ENCODE assay signal across 11 cellular contexts in the genomic region with DNA sequence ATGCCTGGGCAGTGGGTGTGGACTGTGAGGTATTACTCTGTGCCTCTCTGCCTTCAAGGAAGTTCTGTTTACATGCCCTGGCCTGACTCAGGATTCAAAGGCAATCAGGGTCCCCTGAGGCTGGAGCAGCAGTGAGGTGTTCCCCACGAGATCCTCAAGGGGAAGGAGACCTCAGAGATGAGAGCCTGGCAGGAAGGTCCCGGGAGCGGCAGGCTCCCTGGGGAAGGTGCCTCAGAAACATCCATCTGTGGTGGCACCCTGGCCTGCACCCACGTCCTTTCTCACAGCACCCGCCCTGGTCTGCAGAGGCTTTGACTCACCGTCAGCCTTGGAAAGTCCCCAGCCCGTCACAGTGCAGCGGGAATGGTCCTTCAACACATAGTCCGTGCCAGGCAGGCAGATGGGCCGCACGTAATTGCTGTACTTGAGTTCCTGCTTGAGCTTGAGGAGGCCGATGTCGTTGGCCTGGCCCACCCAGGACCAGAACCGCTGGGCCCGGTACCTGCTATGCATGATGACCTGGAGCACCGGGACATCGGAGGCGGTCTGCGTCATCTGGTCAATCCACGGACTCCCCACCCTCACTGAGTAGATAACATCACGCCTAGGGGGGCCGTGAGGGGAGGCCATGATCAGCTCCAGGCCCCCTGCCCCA. TPM values are rescaled to one million over a fixed set of nuclear protein-coding genes. Genes with fewer than 3 reads are reported as not detected.
DNase-seq lines count a peak whose midpoint lies in the region; ATAC-seq and TF ChIP-seq lines count a peak whose summit lies in the region.
"Had no signal": no experiment of that assay in that cellular context is flagged by ENCODE, and none has a peak within 500 bp of the region (broad histone marks: within the 10 kb centered on the region; RNA-seq: fewer than 3 reads in every experiment).

No MANE protein-coding gene starts in this region.

- no peaks in the 10 kb centered on the region for H3K36me3 Mint-ChIP-seq in activated T-cell treated with anti-CD3 and anti-CD28 coated beads, Interleukin-2, amount 50 U/mL, for 24 hours (ENCODE audit: low read depth)
- H3K36me3 Mint-ChIP-seq in activated T-cell treated with anti-CD3 and anti-CD28 coated beads, Interleukin-2, amount 50 U/mL, for 72 hours (ENCODE audit: insufficient read depth in 2 of 2): no peaks in the 10 kb centered on the region
- no peaks in the 10 kb centered on the region for H3K36me3 Mint-ChIP-seq in stimulated activated naive B cell treated with anti-CD40 and anti-IgM and Interleukin-4, amounts not matched to agents 10 μg/mL and 1 μg/mL and 100 μg/mL, for 72 hours
- no peaks in the 10 kb centered on the region for H3K36me3 Mint-ChIP-seq in nephron progenitor cell (ENCODE audit: low read depth)
- H3K36me3 Mint-ChIP-seq: activated naive CD4-positive, alpha-beta T cell treated with anti-CD3 and anti-CD28 coated beads, Interleukin-2, amount 50 U/mL, for 72 hours had no signal

- H3K9me3 Mint-ChIP-seq in activated T-cell treated with anti-CD3 and anti-CD28 coated beads, Interleukin-2, amount 50 U/mL, for 24 hours: no peaks in the 10 kb centered on the region
- no peaks in the 10 kb centered on the region for H3K9me3 Mint-ChIP-seq in activated T-cell treated with anti-CD3 and anti-CD28 coated beads, Interleukin-2, amount 50 U/mL, for 72 hours
- H3K9me3 Mint-ChIP-seq in stimulated activated naive B cell treated with anti-CD40 and anti-IgM and Interleukin-4, amounts not matched to agents 10 μg/mL and 1 μg/mL and 100 μg/mL, for 72 hours: no peaks in the 10 kb centered on the region
- H3K9me3 Mint-ChIP-seq in nephron progenitor cell: no peaks in the 10 kb centered on the region
- H3K9me3 Mint-ChIP-seq: activated naive CD4-positive, alpha-beta T cell treated with anti-CD3 and anti-CD28 coated beads, Interleukin-2, amount 50 U/mL, for 72 hours; effector memory CD8-positive, alpha-beta T cell had no signal

- H3K27me3 Mint-ChIP-seq in activated T-cell treated with anti-CD3 and anti-CD28 coated beads, Interleukin-2, amount 50 U/mL, for 24 hours: peaks cover 14% of the 10 kb centered on the region
- H3K27me3 Mint-ChIP-seq in activated T-cell treated with anti-CD3 and anti-CD28 coated beads, Interleukin-2, amount 50 U/mL, for 72 hours (ENCODE audit: low read depth): peaks cover 3% of the 10 kb centered on the region
- H3K27me3 Mint-ChIP-seq in stimulated activated naive B cell treated with anti-CD40 and anti-IgM and Interleukin-4, amounts not matched to agents 10 μg/mL and 1 μg/mL and 100 μg/mL, for 72 hours: peaks cover 10 to 19% of the 10 kb centered on the region in 2 donors
- H3K27me3 Mint-ChIP-seq in nephron progenitor cell (ENCODE audit: low read depth, poor library complexity): peaks cover 8% of the 10 kb centered on the region

- ATAC-seq in GM21825 (IDR thresholded peaks at IDR 0.05; ENCODE audit: unreplicated experiment) (peak; percentile 43), GM19035 (IDR thresholded peaks at IDR 0.05; ENCODE audit: unreplicated experiment) (no peak)
- ATAC-seq in activated T-cell treated with anti-CD3 and anti-CD28 coated beads, Interleukin-2, amount 50 U/mL, for 72 hours (replicated peaks in 1 of 2): peak; percentile 52 to 96
- ATAC-seq in stimulated activated naive B cell treated with anti-CD40 and anti-IgM and Interleukin-4, amounts not matched to agents 10 μg/mL and 1 μg/mL and 100 μg/mL, for 72 hours (replicated peaks): peak; percentile 48 to 91
- ATAC-seq: effector memory CD8-positive, alpha-beta T cell had no signal

- peak overlapping the region; percentile 44 for H3K27ac Mint-ChIP-seq in activated T-cell treated with anti-CD3 and anti-CD28 coated beads, Interleukin-2, amount 50 U/mL, for 24 hours
- no peak overlapping the region for H3K27ac Mint-ChIP-seq in activated T-cell treated with anti-CD3 and anti-CD28 coated beads, Interleukin-2, amount 50 U/mL, for 72 hours
- H3K27ac Mint-ChIP-seq in stimulated activated naive B cell treated with anti-CD40 and anti-IgM and Interleukin-4, amounts not matched to agents 10 μg/mL and 1 μg/mL and 100 μg/mL, for 72 hours: no peak overlapping the region
- H3K27ac Mint-ChIP-seq in nephron progenitor cell: no peak overlapping the region
- H3K27ac Mint-ChIP-seq: effector memory CD8-positive, alpha-beta T cell had no signal

- TF ChIP-seq CTCF in nephron progenitor cell (IDR thresholded peaks at IDR 0.05): no peak

- peaks cover 9% of the 10 kb centered on the region for H3K4me1 Mint-ChIP-seq in activated T-cell treated with anti-CD3 and anti-CD28 coated beads, Interleukin-2, amount 50 U/mL, for 24 hours (ENCODE audit: low read depth)
- no peaks in the 10 kb centered on the region for H3K4me1 Mint-ChIP-seq in activated T-cell treated with anti-CD3 and anti-CD28 coated beads, Interleukin-2, amount 50 U/mL, for 72 hours (ENCODE audit: low read depth)
- peaks cover 4 to 5% of the 10 kb centered on the region in 2 donors for H3K4me1 Mint-ChIP-seq in stimulated activated naive B cell treated with anti-CD40 and anti-IgM and Interleukin-4, amounts not matched to agents 10 μg/mL and 1 μg/mL and 100 μg/mL, for 72 hours
- H3K4me1 Mint-ChIP-seq in nephron progenitor cell: peaks cover 32% of the 10 kb centered on the region

- DNase-seq in activated T-cell treated with anti-CD3 and anti-CD28 coated beads, Interleukin-2, amount 50 U/mL, for 24 hours: peak; percentile 64
- DNase-seq in activated T-cell treated with anti-CD3 and anti-CD28 coated beads for 4 hours (no peak), DMS153 treated with DMSO at 0.1 percent for 48 hours (lab: John Stamatoyannopoulos, UW; ENCODE audit: unreplicated experiment) (no peak), nephron progenitor cell (no peak)
- DNase-seq in activated T-cell treated with anti-CD3 and anti-CD28 coated beads, Interleukin-2, amount 50 U/mL, for 72 hours: peak in 1 of 2 donors; percentile 72
- peak; percentile 38 for DNase-seq in stimulated activated naive B cell treated with anti-CD40 and anti-IgM and Interleukin-4, amounts not matched to agents 10 μg/mL and 1 μg/mL and 100 μg/mL, for 72 hours
- DNase-seq: effector memory CD8-positive, alpha-beta T cell; NCI-H2081 had no signal

- H3K4me3 Mint-ChIP-seq in activated T-cell treated with anti-CD3 and anti-CD28 coated beads, Interleukin-2, amount 50 U/mL, for 24 hours: no peak overlapping the region
- H3K4me3 Mint-ChIP-seq in activated T-cell treated with anti-CD3 and anti-CD28 coated beads, Interleukin-2, amount 50 U/mL, for 72 hours: no peak overlapping the region
- H3K4me3 Mint-ChIP-seq in stimulated activated naive B cell treated with anti-CD40 and anti-IgM and Interleukin-4, amounts not matched to agents 10 μg/mL and 1 μg/mL and 100 μg/mL, for 72 hours: no peak overlapping the region
- no peak overlapping the region for H3K4me3 Mint-ChIP-seq in nephron progenitor cell
- H3K4me3 Mint-ChIP-seq: effector memory CD8-positive, alpha-beta T cell had no signal

RNA-seq across cellular contexts. Expression of a gene that starts 3.6 kb away (rescaled TPM):
- under 1 TPM; 0.07 to 0.09 TPM for total RNA-seq in activated T-cell treated with anti-CD3 and anti-CD28 coated beads, Interleukin-2, amount 50 U/mL, for 72 hours
- total RNA-seq: activated naive CD4-positive, alpha-beta T cell treated with anti-CD3 and anti-CD28 coated beads, Interleukin-2, amount 50 U/mL, for 72 hours had no signal

RNA-seq across cellular contexts. Expression of a gene that starts 12.8 kb away (rescaled TPM):
- 1 to 10 TPM; 1.2 to 1.5 TPM for total RNA-seq in activated T-cell treated with anti-CD3 and anti-CD28 coated beads, Interleukin-2, amount 50 U/mL, for 72 hours

RNA-seq across cellular contexts. Expression of a gene that starts 20.5 kb away (rescaled TPM):
- total RNA-seq in activated T-cell treated with anti-CD3 and anti-CD28 coated beads, Interleukin-2, amount 50 U/mL, for 72 hours: 1 to 10 TPM; 1.9 to 3.1 TPM

Comparison
In these comparisons a context has a peak if more than half of its experiments do, and no peak if none do; other contexts are left out.
1. DNase-seq: peak in activated T-cell treated with anti-CD3 and anti-CD28 coated beads, Interleukin-2, amount 50 U/mL, for 24 hours (single experiment) and stimulated activated naive B cell treated with anti-CD40 and anti-IgM and Interleukin-4, amounts not matched to agents 10 μg/mL and 1 μg/mL and 100 μg/mL, for 72 hours (single experiment); none in activated T-cell treated with anti-CD3 and anti-CD28 coated beads for 4 hours (single experiment), DMS153 treated with DMSO at 0.1 percent for 48 hours (single experiment) and nephron progenitor cell (single experiment).